ENCODE assay signal across 18 cellular contexts in genomic region chr10:121452581-121452980, GRCh38.
DNase-seq lines count a peak whose midpoint lies in the region; ATAC-seq and TF ChIP-seq lines count a peak whose summit lies in the region.
"Had no signal": no experiment of that assay in that cellular context is flagged by ENCODE, and none has a peak within 500 bp of the region (broad histone marks: within the 10 kb centered on the region; RNA-seq: fewer than 3 reads in every experiment).

No MANE protein-coding gene starts in this region.

- in situ Hi-C loops in IMR-90 (cut with MboI; ENCODE audit: low sequenced_read_pairs): no loop called here

- H3K27ac Mint-ChIP-seq in endodermal cell: peak overlapping the region; percentile 16
- H3K27ac Mint-ChIP-seq in neural progenitor cell: no peak overlapping the region
- H3K27ac Mint-ChIP-seq in HFFc6: no peak overlapping the region

- H3K9me1 ChIP-seq in IMR-90 (ENCODE audit: insufficient read depth, low read length): no peaks in the 10 kb centered on the region

- no peak for TF ChIP-seq POLR2A in IMR-90 (IDR thresholded peaks at IDR 0.05; ENCODE audit: low read depth, low read length)

- H3K9me3 Mint-ChIP-seq in endodermal cell: no peaks in the 10 kb centered on the region
- no peaks in the 10 kb centered on the region for H3K9me3 Mint-ChIP-seq in neural progenitor cell
- peaks cover 56% of the 10 kb centered on the region for H3K9me3 Mint-ChIP-seq in HFFc6

- H3K23ac ChIP-seq in IMR-90 (ENCODE audit: low read depth, low read length): no peak overlapping the region

- no peak overlapping the region for H2BK15ac ChIP-seq in IMR-90 (ENCODE audit: low read depth, low read length)

- peaks cover 10% of the 10 kb centered on the region for H3F3A ChIP-seq in neural progenitor cell (ENCODE audit: low read depth)

- peaks cover 77% of the 10 kb centered on the region for H3K4me1 Mint-ChIP-seq in endodermal cell
- H3K4me1 Mint-ChIP-seq in neural progenitor cell: peaks cover 31% of the 10 kb centered on the region
- H3K4me1 Mint-ChIP-seq in HFFc6 (ENCODE audit: low read depth): no peaks in the 10 kb centered on the region

- no peak for TF ChIP-seq CTCF in IMR-90 (conservative IDR thresholded peaks at IDR 0.05; ENCODE audit: low read depth, low read length)
- TF ChIP-seq CTCF in endodermal cell (conservative IDR thresholded peaks at IDR 0.05): no peak
- TF ChIP-seq CTCF in neural progenitor cell (IDR thresholded peaks at IDR 0.05): no peak
- no peak for TF ChIP-seq CTCF in HFFc6 (IDR thresholded peaks at IDR 0.05)

- 43% methylated on average over 1 of the region's 4 CpGs; no CpG with 5 or more reads in 1 of the 2 experiments for WGBS in IMR-90 (ENCODE audit: extremely low coverage in 2 of 2, insufficient read length in 1 of 2), 2 experiments
- WGBS in endodermal cell (ENCODE audit: insufficient coverage in 1 of 2, insufficient read length in 1 of 2), 2 experiments: 41 to 73% methylated on average over 4 of the region's 4 CpGs

- no peak overlapping the region for H3K4ac ChIP-seq in IMR-90 (ENCODE audit: low read depth, low read length)

- no peak overlapping the region for H4K91ac ChIP-seq in IMR-90 (ENCODE audit: insufficient read depth, low read depth, low read length)

- dilution Hi-C loops in IMR-90 (cut with HindIII; ENCODE audit: low sequenced_read_pairs, unreplicated experiment): no loop called here

- intact Hi-C loops in IMR-90 (cut with micrococcal nuclease): no loop called here

- H3K27me3 ChIP-seq in IMR-90 (ENCODE audit: control insufficient read depth, insufficient read depth, low read length) (no peaks in the 10 kb centered on the region), endodermal cell (ENCODE audit: control insufficient read depth, insufficient read depth, low read length, poor library complexity, severe bottlenecking) (no peaks in the 10 kb centered on the region), neural progenitor cell (no peaks in the 10 kb centered on the region)
- H3K27me3 ChIP-seq: BE2C had no signal

- POLR2A ChIA-PET in IMR-90 (lab: Charles Lee; ENCODE audit: unreplicated experiment): no interaction called here

- no peak overlapping the region for H2AFZ ChIP-seq in IMR-90 (replicated peaks; ENCODE audit: low read length, poor library complexity)
- H2AFZ ChIP-seq in neural progenitor cell (replicated peaks): peak overlapping the region; percentile 35

- no peak overlapping the region for H2BK5ac ChIP-seq in IMR-90 (ENCODE audit: low read depth, low read length, poor library complexity, severe bottlenecking)

- H3K27me3 Mint-ChIP-seq in endodermal cell (ENCODE audit: insufficient read depth) (peaks cover 2% of the 10 kb centered on the region), neural progenitor cell (ENCODE audit: insufficient read depth, low read depth) (peaks cover 2% of the 10 kb centered on the region), HFFc6 (ENCODE audit: insufficient read depth) (no peaks in the 10 kb centered on the region; the same call in 1 of the 2 replicates)

- H3K14ac ChIP-seq in IMR-90 (replicated peaks; ENCODE audit: low read depth, low read length): no peak overlapping the region

- no peak overlapping the region for H4K5ac ChIP-seq in IMR-90 (ENCODE audit: low read depth, low read length)

- H3K79me2 ChIP-seq in neural progenitor cell (ENCODE audit: low read depth): no peaks in the 10 kb centered on the region

- H3K4me3 ChIP-seq in IMR-90 (ENCODE audit: insufficient read depth, low read depth, low read length): no peak overlapping the region
- H3K4me3 ChIP-seq in endodermal cell (ENCODE audit: low read length): no peak overlapping the region
- no peak overlapping the region for H3K4me3 ChIP-seq in neural progenitor cell

- H2BK120ac ChIP-seq in IMR-90 (ENCODE audit: low read depth, low read length): no peak overlapping the region

- DNase-seq in IMR-90 (no peak), OCI-M1 (lab: John Stamatoyannopoulos, UW) (peak; percentile 70), endodermal cell (no peak), neural progenitor cell (ENCODE audit: low spot score) (no peak), NCI-H526 treated with DMSO at 0.1 percent for 48 hours (lab: John Stamatoyannopoulos, UW) (no peak), HFFc6 (no peak)
- DNase-seq: BE2C, EL, GF-D8, MM.1S, NCI-H1105, NCI-H146, NCI-H2029, NCI-H2227 treated with DMSO at 0.1 percent for 48 hours, NCI-H524, NCI-H82, Right ventricle myocardium superior had no signal

- H2BK20ac ChIP-seq in IMR-90 (ENCODE audit: low read depth, low read length): no peak overlapping the region

- H3K27ac ChIP-seq in IMR-90 (ENCODE audit: insufficient read depth, low read length): no peak overlapping the region
- H3K27ac ChIP-seq in endodermal cell (ENCODE audit: low read depth, low read length): no peak overlapping the region
- H3K27ac ChIP-seq in neural progenitor cell: no peak overlapping the region

- no peaks in the 10 kb centered on the region for H3K79me1 ChIP-seq in IMR-90 (ENCODE audit: low read depth in 1 of 2, low read length in 2 of 2)

- H3K9me3 ChIP-seq in IMR-90 (ENCODE audit: control insufficient read depth, insufficient read depth, low read length) (peaks cover 29% of the 10 kb centered on the region), endodermal cell (ENCODE audit: control insufficient read depth, low read length) (no peaks in the 10 kb centered on the region), neural progenitor cell (ENCODE audit: low read depth) (no peaks in the 10 kb centered on the region)
- H3K9me3 ChIP-seq: BE2C had no signal

- no peak overlapping the region for H2AK5ac ChIP-seq in IMR-90 (ENCODE audit: low read depth, low read length)

- peak overlapping the region; percentile 16 for H2AK9ac ChIP-seq in IMR-90 (replicated peaks; ENCODE audit: low read depth, low read length, poor library complexity)

- no peak overlapping the region for H3K9ac ChIP-seq in IMR-90 (ENCODE audit: low read depth, low read length)
- H3K9ac ChIP-seq in endodermal cell (ENCODE audit: extremely low read depth, low read length, poor library complexity, severe bottlenecking): no peak overlapping the region
- no peak overlapping the region for H3K9ac ChIP-seq in neural progenitor cell

- H4K8ac ChIP-seq in IMR-90 (ENCODE audit: low read depth in 2 of 2, low read length in 2 of 2): no peak overlapping the region

- H3K4me1 ChIP-seq in IMR-90 (ENCODE audit: control insufficient read depth, insufficient read depth, low read length): no peaks in the 10 kb centered on the region
- H3K4me1 ChIP-seq in endodermal cell (ENCODE audit: control insufficient read depth, insufficient read depth, low read length): peaks cover 35% of the 10 kb centered on the region
- H3K4me1 ChIP-seq in neural progenitor cell: peaks cover 35% of the 10 kb centered on the region

- no TSS peak for BruUV-seq in IMR-90 (replicated peaks; lab: Mats Ljungman, UMichigan)

- no peak overlapping the region for H3K4me2 ChIP-seq in IMR-90 (ENCODE audit: low read depth, low read length)
- no peak overlapping the region for H3K4me2 ChIP-seq in neural progenitor cell

- H3K56ac ChIP-seq in IMR-90 (ENCODE audit: extremely low read depth, insufficient read depth, low read length): no peak overlapping the region

- H3K4me3 Mint-ChIP-seq in endodermal cell: no peak overlapping the region
- no peak overlapping the region for H3K4me3 Mint-ChIP-seq in neural progenitor cell
- H3K4me3 Mint-ChIP-seq in HFFc6: no peak overlapping the region

- H4K20me1 ChIP-seq in IMR-90 (ENCODE audit: insufficient read depth, low read length) (no peaks in the 10 kb centered on the region), neural progenitor cell (ENCODE audit: low read depth) (no peaks in the 10 kb centered on the region)

- ATAC-seq in IMR-90 (ENCODE audit: low read depth) (no peak), HG03159 (IDR thresholded peaks at IDR 0.05; ENCODE audit: unreplicated experiment) (no peak)

- H3K36me3 Mint-ChIP-seq in endodermal cell (ENCODE audit: low read depth) (no peaks in the 10 kb centered on the region), neural progenitor cell (no peaks in the 10 kb centered on the region), HFFc6 (ENCODE audit: low read depth) (0 out of 2 replicates have a peak, but pooled peaks cover 3% of the 10 kb centered on the region)

- no peaks in the 10 kb centered on the region for H3K36me3 ChIP-seq in IMR-90 (ENCODE audit: control insufficient read depth, insufficient read depth, low read length)
- no peaks in the 10 kb centered on the region for H3K36me3 ChIP-seq in endodermal cell (ENCODE audit: control insufficient read depth, insufficient read depth, low read length)
- H3K36me3 ChIP-seq in neural progenitor cell: no peaks in the 10 kb centered on the region
- H3K36me3 ChIP-seq: BE2C had no signal

- no peak for TF ChIP-seq RAD21 in IMR-90 (IDR thresholded peaks at IDR 0.05; ENCODE audit: low read length)

- no peak overlapping the region for H3K18ac ChIP-seq in IMR-90 (ENCODE audit: low read depth, low read length)

- CTCF ChIA-PET in IMR-90 (lab: Yijun Ruan, JAX): no interaction called here

TF ChIP-seq in IMR-90, 13 proteins besides CTCF, POLR2A, EP300 and RAD21 (continues in another document):
- no peak for TF ChIP-seq MAFK (IDR thresholded peaks at IDR 0.05; ENCODE audit: low read depth, low read length)
- no peak for TF ChIP-seq NFE2L2 (IDR thresholded peaks at IDR 0.05; ENCODE audit: low read depth, low read length)
- TF ChIP-seq ELK1 (IDR thresholded peaks at IDR 0.05; ENCODE audit: borderline replicate concordance, low read depth, low read length): no peak
- no peak for TF ChIP-seq RFX5 (IDR thresholded peaks at IDR 0.05; ENCODE audit: low read depth, low read length)
- no peak for TF ChIP-seq BHLHE40 (IDR thresholded peaks at IDR 0.05; ENCODE audit: low read depth, low read length)
- TF ChIP-seq CHD1 (IDR thresholded peaks at IDR 0.05; ENCODE audit: low read depth, low read length): no peak
- no peak for TF ChIP-seq USF2 (IDR thresholded peaks at IDR 0.05; ENCODE audit: low read depth, low read length)
- no peak for TF ChIP-seq SMC3 (IDR thresholded peaks at IDR 0.05; ENCODE audit: low read depth, low read length)
